11 cellular contexts compared by ENCODE assay signal in the genomic region with DNA sequence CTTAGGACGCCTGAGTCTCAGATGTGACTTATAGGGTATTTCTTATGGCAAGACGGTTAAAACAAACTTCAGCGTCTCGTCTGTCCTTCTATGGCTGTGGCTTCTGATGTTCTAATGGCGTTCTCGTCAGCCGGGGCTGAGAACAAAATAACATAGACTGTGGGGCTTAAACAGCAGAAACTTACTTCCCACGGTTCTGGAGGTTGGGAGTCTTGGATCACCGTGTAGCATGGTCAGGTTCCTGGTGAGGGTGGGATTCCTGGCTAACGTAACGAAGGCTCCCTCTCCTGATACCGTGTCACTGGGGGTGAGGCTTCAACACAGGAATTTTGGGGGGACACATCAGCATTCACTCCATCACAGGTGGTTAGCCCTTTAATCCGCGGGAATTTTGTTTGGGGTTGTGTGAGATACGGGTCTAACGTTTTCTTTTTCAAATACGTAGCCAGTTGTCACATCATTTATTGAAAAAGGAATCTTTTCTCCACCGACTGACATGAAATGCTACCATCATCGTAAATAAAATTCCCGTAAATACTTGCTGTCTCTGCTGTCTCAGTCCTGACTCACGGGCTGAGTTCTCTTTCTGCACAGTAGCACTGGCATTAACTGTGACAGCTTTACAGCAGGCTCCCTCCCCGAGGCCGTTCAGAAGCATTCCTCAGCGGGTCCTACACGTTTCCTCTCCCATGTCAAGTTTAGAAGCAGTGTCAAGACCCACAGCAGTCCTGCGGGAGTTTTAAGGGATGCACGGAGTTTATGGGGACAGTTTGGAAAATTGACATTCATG. TPM values are rescaled to one million over a fixed set of nuclear protein-coding genes. Genes with fewer than 3 reads are reported as not detected.
DNase-seq lines count a peak whose midpoint lies in the region; ATAC-seq and TF ChIP-seq lines count a peak whose summit lies in the region.
"Had no signal": no experiment of that assay in that cellular context is flagged by ENCODE, and none has a peak within 500 bp of the region (broad histone marks: within the 10 kb centered on the region; RNA-seq: fewer than 3 reads in every experiment).

No MANE protein-coding gene starts in this region.

- POLR2A ChIA-PET in A673 (lab: Charles Lee; ENCODE audit: low non-redundant PET), result no interaction called here

- intact Hi-C loops in A673 (cut with micrococcal nuclease; ENCODE audit: unreplicated experiment), result no loop called here

- ATAC-seq in HG03280 (IDR thresholded peaks at IDR 0.05; ENCODE audit: unreplicated experiment) (no peak), HG03460 (IDR thresholded peaks at IDR 0.05; ENCODE audit: unreplicated experiment) (no peak)
- ATAC-seq: sciatic nerve had no signal

- CTCF ChIA-PET in A673 (lab: Charles Lee), result no interaction called here

- no peaks in the 10 kb centered on the region for H3K27me3 ChIP-seq in A673 (replicated peaks; ENCODE audit: insufficient read depth, low read depth, low read length, poor library complexity)
- H3K27me3 ChIP-seq in Peyer's patch, result no peaks in the 10 kb centered on the region

- H3K4me3 ChIP-seq in A673 (ENCODE audit: low read depth, low read length, poor library complexity, severe bottlenecking) (no peak overlapping the region), Peyer's patch (no peak overlapping the region)

- H3K36me3 Mint-ChIP-seq in nephron progenitor cell (ENCODE audit: low read depth), result peaks cover 13% of the 10 kb centered on the region

- no peak overlapping the region for H3K27ac ChIP-seq in A673 (ENCODE audit: low read depth, low read length, poor library complexity, severe bottlenecking)
- peak overlapping the region; percentile 67 to 96 (median 88) for H3K27ac ChIP-seq in Peyer's patch

- no peaks in the 10 kb centered on the region for H3K36me3 ChIP-seq in A673 (ENCODE audit: insufficient read depth, low read length, poor library complexity, severe bottlenecking)
- H3K36me3 ChIP-seq in Peyer's patch, result no peaks in the 10 kb centered on the region

- DNase-seq in A673 (ENCODE audit: low spot score), result no peak
- DNase-seq in Peyer's patch, result peak in 1 of 3 donors; percentile 12
- DNase-seq in epidermal melanocyte (ENCODE audit: insufficient read length, low spot score), result peak; percentile 79
- peak; percentile 56 for DNase-seq in nephron progenitor cell
- DNase-seq in iPS-NIHi11 (ENCODE audit: low spot score), result no peak
- DNase-seq in putamen (ENCODE audit: low spot score), result no peak
- DNase-seq: C1 segment of cervical spinal cord, NCI-H524 had no signal

- BruUV-seq in A673 (replicated peaks; lab: Mats Ljungman, UMichigan), result TSS peak; percentile 11

- peaks cover 4% of the 10 kb centered on the region for H3K4me1 ChIP-seq in A673 (ENCODE audit: insufficient read depth, low read length, poor library complexity, severe bottlenecking)
- peaks cover 6 to 22% (median 15%) of the 10 kb centered on the region in 4 donors for H3K4me1 ChIP-seq in Peyer's patch

- TF ChIP-seq CTCF in A673 (conservative IDR thresholded peaks at IDR 0.05; ENCODE audit: low read depth, low read length) (no peak), Peyer's patch (IDR thresholded peaks at IDR 0.05) (no peak), nephron progenitor cell (IDR thresholded peaks at IDR 0.05) (no peak)

- H3K9me3 ChIP-seq in A673 (ENCODE audit: low read depth, low read length, poor library complexity, severe bottlenecking), result no peaks in the 10 kb centered on the region
- H3K9me3 ChIP-seq in Peyer's patch, result no peaks in the 10 kb centered on the region

- peaks cover 8% of the 10 kb centered on the region for H3K9me3 Mint-ChIP-seq in nephron progenitor cell

- peak overlapping the region; percentile 71 for H3K4me3 Mint-ChIP-seq in nephron progenitor cell

- peaks cover 15% of the 10 kb centered on the region for H3K27me3 Mint-ChIP-seq in nephron progenitor cell (ENCODE audit: low read depth, poor library complexity)

- H3K27ac Mint-ChIP-seq in nephron progenitor cell, result peak overlapping the region; percentile 27

- H3K4me1 Mint-ChIP-seq in nephron progenitor cell, result peaks cover 72% of the 10 kb centered on the region

- TF ChIP-seq POLR2A in Peyer's patch (IDR thresholded peaks at IDR 0.05), result no peak

RNA-seq across cellular contexts. Expression of a gene that starts 8.1 kb away (rescaled TPM):
- total RNA-seq in A673 (2021) (25.1 and 29.5 TPM in 2 replicates), Peyer's patch (10 to 100 TPM; 25.6 to 76.4 (median 47.6) TPM)

Comparison
In these comparisons a context has a peak if more than half of its experiments do, and no peak if none do; other contexts are left out.
1. DNase-seq: peak in epidermal melanocyte (single experiment) and nephron progenitor cell (single experiment); none in A673 (single experiment), iPS-NIHi11 (single experiment) and putamen (single experiment).